10 cellular contexts compared by ENCODE assay signal in genomic region chr1:198199105-198199504, GRCh38.
DNase-seq lines count a peak whose midpoint lies in the region; ATAC-seq lines count a peak whose summit lies in the region.
"Had no signal": no experiment of that assay in that cellular context is flagged by ENCODE, and none has a peak within 500 bp of the region (broad histone marks: within the 10 kb centered on the region; RNA-seq: fewer than 3 reads in every experiment).

No MANE protein-coding gene starts in this region.

- intact Hi-C loops in posterior cingulate gyrus (cut with DNase I) = no loop called here

- peak overlapping the region; percentile 90 for H3K27ac Mint-ChIP-seq in central memory CD8-positive, alpha-beta T cell (ENCODE audit: low read depth)

- H3K27me3 Mint-ChIP-seq in central memory CD8-positive, alpha-beta T cell = no peaks in the 10 kb centered on the region

- no peak for DNase-seq in central memory CD8-positive, alpha-beta T cell (ENCODE audit: low spot score in 2 of 2)
- no peak for DNase-seq in cerebellar cortex (ENCODE audit: low spot score)
- no peak for DNase-seq in posterior cingulate gyrus
- no peak for DNase-seq in GDM1 (lab: John Stamatoyannopoulos, UW)
- DNase-seq in NCI-H1092 treated with DMSO at 0.1 percent for 48 hours (lab: John Stamatoyannopoulos, UW) = no peak
- DNase-seq: NCI-H226, trophoblast cell had no signal

- H3K4me3 Mint-ChIP-seq in central memory CD8-positive, alpha-beta T cell = peak overlapping the region; percentile 40

- H3K9me3 Mint-ChIP-seq in central memory CD8-positive, alpha-beta T cell = peaks cover 5% of the 10 kb centered on the region

- ATAC-seq in GM18502 (IDR thresholded peaks at IDR 0.05; ENCODE audit: poor library complexity, unreplicated experiment) (peak; percentile 67), GM21360 (IDR thresholded peaks at IDR 0.05; ENCODE audit: unreplicated experiment) (peak; percentile 39), HG03159 (IDR thresholded peaks at IDR 0.05; ENCODE audit: unreplicated experiment) (peak; percentile 71)
- peak; percentile 26 for ATAC-seq in central memory CD8-positive, alpha-beta T cell (replicated peaks; ENCODE audit: extremely low read depth, poor library complexity, severe bottlenecking)

- peaks cover 86% of the 10 kb centered on the region for H3K4me1 Mint-ChIP-seq in central memory CD8-positive, alpha-beta T cell

- peaks cover 4% of the 10 kb centered on the region for H3K36me3 Mint-ChIP-seq in central memory CD8-positive, alpha-beta T cell (ENCODE audit: insufficient read depth)
